ENCODE assay signal across 8 cellular contexts in genomic region chr12:54359762-54360351, GRCh38. TPM values are rescaled to one million over a fixed set of nuclear protein-coding genes. Genes with fewer than 3 reads are reported as not detected.
DNase-seq lines count a peak whose midpoint lies in the region; ATAC-seq and TF ChIP-seq lines count a peak whose summit lies in the region.

No MANE protein-coding gene starts in this region.

- H3K9me3 ChIP-seq in adrenal gland (replicated peaks in 1 of 3): no peaks in the 10 kb centered on the region
- no peaks in the 10 kb centered on the region for H3K9me3 ChIP-seq in thymus (ENCODE audit: control insufficient read depth)

- H3K36me3 ChIP-seq in adrenal gland (replicated peaks in 1 of 2) (no peaks in the 10 kb centered on the region), kidney epithelial cell (ENCODE audit: control insufficient read depth, insufficient read depth, low read length) (no peaks in the 10 kb centered on the region), thymus (ENCODE audit: control insufficient read depth, insufficient read depth) (no peaks in the 10 kb centered on the region)

- TF ChIP-seq CTCF in adrenal gland (IDR thresholded peaks at IDR 0.05) (no peak), kidney epithelial cell (IDR thresholded peaks at IDR 0.05; ENCODE audit: insufficient read depth, low read length, poor library complexity, severe bottlenecking) (no peak)

- ATAC-seq in GM21528 (IDR thresholded peaks at IDR 0.05; ENCODE audit: low FRiP score, unreplicated experiment) (no peak), GM21390 (IDR thresholded peaks at IDR 0.05; ENCODE audit: unreplicated experiment) (no peak)

- WGBS in adrenal gland, 4 donors: 39 to 44% (median 41%) methylated on average over 9 of the region's 9 CpGs
- WGBS in thymus: 76% methylated on average over 9 of the region's 9 CpGs

- H3K4me3 ChIP-seq in adrenal gland: peak overlapping the region in 2 of 4 donors; percentile 23 to 59
- H3K4me3 ChIP-seq in kidney epithelial cell (ENCODE audit: low read depth, low read length): peak overlapping the region; percentile 36
- H3K4me3 ChIP-seq in thymus (ENCODE audit: low read length): peak overlapping the region; percentile 72

- no peaks in the 10 kb centered on the region for H3K27me3 ChIP-seq in adrenal gland
- no peaks in the 10 kb centered on the region for H3K27me3 ChIP-seq in kidney epithelial cell (ENCODE audit: control insufficient read depth, insufficient read depth, low read length)
- no peaks in the 10 kb centered on the region for H3K27me3 ChIP-seq in thymus (ENCODE audit: control insufficient read depth, insufficient read depth)

- intact Hi-C loops in adrenal gland (cut with DNase I): loop anchor here (5.0 to 10.0 kb wide), 3 partner anchors 65 to 138 kb away; no protein-coding TSS in a partner anchor

- peak; percentile 12 for DNase-seq in NCI-H2196 (lab: John Stamatoyannopoulos, UW; ENCODE audit: unreplicated experiment)
- no peak for DNase-seq in NCI-H2196 treated with DMSO at 0.1 percent for 48 hours (lab: John Stamatoyannopoulos, UW; ENCODE audit: unreplicated experiment)
- no peak for DNase-seq in adrenal gland
- no peak for DNase-seq in kidney epithelial cell (ENCODE audit: low read depth)
- DNase-seq in germinal center (ENCODE audit: low spot score): no peak

- TF ChIP-seq POLR2A in adrenal gland (IDR thresholded peaks at IDR 0.05): no peak

- H3K4me1 ChIP-seq in adrenal gland (replicated peaks in 1 of 2): peaks cover 14 to 26% of the 10 kb centered on the region in 2 donors
- peaks cover 5% of the 10 kb centered on the region for H3K4me1 ChIP-seq in thymus (ENCODE audit: control insufficient read depth, insufficient read depth, low read length)

- H3K27ac ChIP-seq in adrenal gland (peak overlapping the region; percentile 78 to 96 (median 93)), thymus (ENCODE audit: low read depth) (peak overlapping the region; percentile 21)

RNA-seq across cellular contexts. Expression of gene GPR84, which starts 4.4 kb away (rescaled TPM):
- 1 to 10 TPM in 5 of 8 donors, under 1 TPM in 3; 0.18 to 6.8 (median 1.3) TPM for total RNA-seq in adrenal gland
- polyA plus RNA-seq in adrenal gland: 1 to 10 TPM in 1 of 3 donors, under 1 TPM in 2; 0.56 to 1.3 (median 0.93) TPM
- not detected in 2 replicates for total RNA-seq in kidney epithelial cell
- 0.62 TPM for polyA plus RNA-seq in thymus

RNA-seq across cellular contexts. Expression of gene ZNF385A, which starts 24.7 kb away (rescaled TPM):
- total RNA-seq in adrenal gland (10 to 100 TPM in 6 of 8 donors, 1 to 10 TPM in 2; 6.5 to 38.2 (median 13.1) TPM), kidney epithelial cell (5.6 and 11.6 TPM in 2 replicates)
- polyA plus RNA-seq in adrenal gland (10 to 100 TPM in 2 of 3 donors, 1 to 10 TPM in 1; 2.7 to 28.0 (median 24.3) TPM), thymus (13.6 TPM)

RNA-seq across cellular contexts. Expression of gene COPZ1, which starts 34.9 kb away (rescaled TPM):
- 100 to 1,000 TPM in 7 of 8 donors, 10 to 100 TPM in 1; 95.2 to 183 (median 152) TPM for total RNA-seq in adrenal gland
- polyA plus RNA-seq in adrenal gland: 100 to 1,000 TPM in 1 of 3 donors, 10 to 100 TPM in 2; 54.7 to 252 (median 80.9) TPM
- 122 and 157 TPM in 2 replicates for total RNA-seq in kidney epithelial cell
- polyA plus RNA-seq in thymus: 94.9 TPM

RNA-seq across cellular contexts. Expression of gene NFE2, which starts 59.0 kb away (rescaled TPM):
- total RNA-seq in adrenal gland (under 1 TPM in 2 of 8 donors, not detected in 6; 0.47 to 0.72 TPM), kidney epithelial cell (0.07 and 0.17 TPM in 2 replicates)
- polyA plus RNA-seq in adrenal gland (under 1 TPM; 0.13 to 0.80 (median 0.34) TPM), thymus (2.8 TPM)

RNA-seq across cellular contexts. Expression of gene ITGA5, which starts 59.2 kb away (rescaled TPM):
- total RNA-seq in adrenal gland (100 to 1,000 TPM in 3 of 8 donors, 10 to 100 TPM in 5; 64.9 to 141 (median 75.9) TPM), kidney epithelial cell (109 and 120 TPM in 2 replicates)
- polyA plus RNA-seq in adrenal gland (100 to 1,000 TPM in 1 of 3 donors, 10 to 100 TPM in 2; 52.2 to 118 (median 56.7) TPM), thymus (25.0 TPM)
